8 cellular contexts compared by ENCODE assay signal in genomic region chr12:112381898-112382796, GRCh38. TPM values are rescaled to one million over a fixed set of nuclear protein-coding genes. Genes with fewer than 3 reads are reported as not detected.
A peak's percentile ranks its signal among the peaks of the same experiment; 100 is the strongest.
DNase-seq lines count a peak whose midpoint lies in the region; ATAC-seq and TF ChIP-seq lines count a peak whose summit lies in the region.

Gene HECTD4, minus strand, starts transcription at chr12:112382431. Its CDS starts 303 bp downstream, at chr12:112382128.

- 0% methylated on average over 2 of the region's 104 CpGs; no CpG with 5 or more reads in 1 of the 2 donors for WGBS in esophagus squamous epithelium, 2 donors

- TF ChIP-seq CTCF in Peyer's patch (IDR thresholded peaks at IDR 0.05): no peak
- no peak for TF ChIP-seq CTCF in esophagus squamous epithelium (IDR thresholded peaks at IDR 0.05)

- ATAC-seq in GM21723 (IDR thresholded peaks at IDR 0.05; ENCODE audit: unreplicated experiment): peak; percentile 89

- H3K4me1 ChIP-seq in Peyer's patch (peaks cover 0 to 18% (median 2%) of the 10 kb centered on the region in 4 donors), esophagus squamous epithelium (peaks cover 8 to 27% (median 16%) of the 10 kb centered on the region in 3 donors)

- TF ChIP-seq POLR2A in Peyer's patch (IDR thresholded peaks at IDR 0.05) (peak; percentile 84 to 90), esophagus squamous epithelium (IDR thresholded peaks at IDR 0.05) (peak in 3 of 4 donors; percentile 60 to 77 (median 70))

- H3K27ac ChIP-seq in Peyer's patch (peak within 1 kb of the TSS; percentile 73 to 94 (median 88)), esophagus squamous epithelium (peak within 1 kb of the TSS; percentile 81 to 96 (median 92))

- DNase-seq in DMS53 (lab: John Stamatoyannopoulos, UW): peak; percentile 98
- DNase-seq in KG1 (lab: John Stamatoyannopoulos, UW): peak; percentile 87
- DNase-seq in Peyer's patch: peak; percentile 98
- peak; percentile 96 for DNase-seq in activated T-cell treated with anti-CD3 and anti-CD28 coated beads, Interleukin-2, amount 50 U/mL, for 48 hours
- peak; percentile 67 for DNase-seq in esophagus squamous epithelium (lab: John Stamatoyannopoulos, UW)
- DNase-seq in myocyte (ENCODE audit: low read depth): peak; percentile 92
- DNase-seq in stimulated activated CD8-positive, alpha-beta memory T cell treated with anti-CD3 and anti-CD28 coated beads, Interleukin-7, amount 100 ng/mL, for 4 hours (ENCODE audit: low read depth in 2 of 2): peak; percentile 80 to 91

- H3K4me3 ChIP-seq in Peyer's patch (peak within 1 kb of the TSS; percentile 89 to 99 (median 94)), esophagus squamous epithelium (peak within 1 kb of the TSS; percentile 76 to 100 (median 98))

- H3K9me3 ChIP-seq in Peyer's patch (no peaks in the 10 kb centered on the region), esophagus squamous epithelium (no peaks in the 10 kb centered on the region)

- H3K27me3 ChIP-seq in Peyer's patch (no peaks in the 10 kb centered on the region), esophagus squamous epithelium (no peaks in the 10 kb centered on the region)

- no peaks in the 10 kb centered on the region for H3K36me3 ChIP-seq in Peyer's patch
- no peaks in the 10 kb centered on the region for H3K36me3 ChIP-seq in esophagus squamous epithelium

- intact Hi-C loops in esophagus squamous epithelium (cut with DNase I): no loop called here

RNA-seq across cellular contexts. Expression of gene HECTD4, which starts in this region (rescaled TPM):
- total RNA-seq in Peyer's patch: 100 to 1,000 TPM in 1 of 4 donors, 10 to 100 TPM in 3; 49.9 to 118 (median 87.3) TPM
- total RNA-seq in esophagus squamous epithelium: 10 to 100 TPM; 15.4 to 53.4 (median 33.4) TPM
- 24.9 and 26.0 TPM in 2 replicates for total RNA-seq in myocyte
- 21.8 TPM for polyA plus RNA-seq in myocyte (2012)

Comparison
In these comparisons a context has a peak if more than half of its experiments do, and no peak if none do; other contexts are left out.
1. Peak in every context shown above with its lines: DNase-seq, ATAC-seq, H3K4me3 ChIP-seq and H3K27ac ChIP-seq.